Comparison of ENCODE assay signal across 9 cellular contexts in the genomic region with DNA sequence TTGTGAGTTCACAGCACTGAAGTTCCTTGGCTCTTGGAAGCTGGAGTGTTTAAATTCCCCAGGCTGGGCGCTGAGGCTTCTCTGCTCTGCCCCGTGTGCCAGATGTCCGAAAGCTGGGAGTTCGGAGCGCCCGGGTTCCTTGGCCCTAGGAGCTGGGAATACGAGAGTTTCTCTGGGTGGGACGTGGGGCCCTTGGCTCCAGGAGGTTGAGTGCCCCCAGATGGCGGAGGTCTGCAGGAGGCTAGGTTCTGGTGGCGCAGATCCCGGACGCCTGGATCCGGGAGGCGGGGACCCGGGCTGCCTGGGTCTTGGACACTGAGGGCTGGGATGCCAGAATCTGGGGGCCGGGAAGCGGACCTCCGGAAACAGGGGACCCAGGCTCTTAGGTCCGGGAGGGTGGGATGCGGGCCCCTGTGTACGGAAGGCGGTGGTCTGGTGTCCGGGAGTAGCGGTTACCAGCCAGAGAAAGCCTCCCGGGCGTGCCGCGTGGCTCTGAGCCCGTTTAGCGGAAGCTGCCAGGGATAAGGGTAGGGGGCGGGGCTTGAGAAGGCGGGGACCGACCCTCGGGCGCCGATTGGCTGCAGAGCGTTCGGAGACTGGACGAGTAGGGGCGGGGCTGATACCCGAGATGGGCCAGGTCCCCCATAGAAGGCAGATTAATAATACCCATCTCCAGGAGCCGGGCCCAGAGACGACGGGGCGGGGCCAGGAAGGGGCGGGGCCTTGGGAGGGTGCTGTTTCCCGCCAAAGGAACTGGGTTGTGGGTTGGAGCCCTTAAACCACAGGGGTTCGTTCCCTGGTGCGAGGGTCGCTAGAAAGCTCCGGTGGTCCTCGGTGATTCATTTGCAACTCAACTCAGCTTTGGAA. TPM values are rescaled to one million over a fixed set of nuclear protein-coding genes. Genes with fewer than 3 reads are reported as not detected.
DNase-seq lines count a peak whose midpoint lies in the region; ATAC-seq, FAIRE-seq and TF ChIP-seq lines count a peak whose summit lies in the region.
"Had no signal": no experiment of that assay in that cellular context is flagged by ENCODE, and none has a peak within 500 bp of the region (broad histone marks: within the 10 kb centered on the region; RNA-seq: fewer than 3 reads in every experiment).

TSS of gene SLC1A5 (minus strand) at position 494 of the 867 bp plus-strand sequence. CDS start 629 bp downstream, outside the sequence.

- H3K4me3 ChIP-seq in BLaER1 (peak within 1 kb of the TSS; percentile 89), HepG2 (replicated peaks in 1 of 3; ENCODE audit: insufficient read depth in 1 of 3, low read depth in 2 of 3, low read length in 3 of 3) (peak within 1 kb of the TSS; percentile 87 to 100 (median 98))

- H3K4me2 ChIP-seq in BLaER1 (peak within 1 kb of the TSS; percentile 92), HepG2 (ENCODE audit: low read depth, low read length) (peak within 1 kb of the TSS; percentile 99)

- TF ChIP-seq EP300 in HepG2 (IDR thresholded peaks at IDR 0.05; ENCODE audit: low read depth in 2 of 2, low read length in 2 of 2) (no peak), HepG2 (CRISPR knock-in tag; IDR thresholded peaks at IDR 0.05; ENCODE audit: borderline replicate concordance) (no peak)

- H3K9ac ChIP-seq in BLaER1 (peak within 1 kb of the TSS; percentile 99), HepG2 (ENCODE audit: insufficient read depth, low read depth, low read length) (peak within 1 kb of the TSS; percentile 95)

- H3K79me2 ChIP-seq in HepG2 (ENCODE audit: insufficient read depth, low read length), result peaks cover 50% of the 10 kb centered on the region

- intact Hi-C loops in dendritic cell treated with granulocyte-macrophage colony-stimulating factor and Interleukin-4, amounts not matched to agents 40 ng/mL and 50 ng/mL, for 4 days (cut with micrococcal nuclease), result loop anchor here (2.0 kb wide), 1 partner anchor 36 kb away; no protein-coding TSS in a partner anchor
- intact Hi-C loops in HepG2 (cut with micrococcal nuclease; ENCODE audit: unreplicated experiment), result no loop called here

- peak within 1 kb of the TSS; percentile 93 for H3K27ac Mint-ChIP-seq in activated CD4-positive, alpha-beta T cell treated with anti-CD3 and anti-CD28 coated beads, Interleukin-2, amount 10 ng/mL, durations not matched to agents 7 days and 5 days
- peak within 1 kb of the TSS; percentile 90 for H3K27ac Mint-ChIP-seq in dendritic cell treated with granulocyte-macrophage colony-stimulating factor and Interleukin-4, amounts not matched to agents 40 ng/mL and 50 ng/mL, for 4 days

- TF ChIP-seq CTCF in HepG2 (CRISPR knock-in tag; IDR thresholded peaks at IDR 0.05), result peak; percentile 35

- peak within 1 kb of the TSS; percentile 97 for H3K4me3 Mint-ChIP-seq in activated CD4-positive, alpha-beta T cell treated with anti-CD3 and anti-CD28 coated beads, Interleukin-2, amount 10 ng/mL, durations not matched to agents 7 days and 5 days
- H3K4me3 Mint-ChIP-seq in dendritic cell treated with granulocyte-macrophage colony-stimulating factor and Interleukin-4, amounts not matched to agents 40 ng/mL and 50 ng/mL, for 4 days, result peak within 1 kb of the TSS; percentile 85

- BruUV-seq in HepG2 (replicated peaks; lab: Mats Ljungman, UMichigan), result TSS peak; percentile 75

- DNase-seq in NCI-H748 treated with DMSO at 0.1 percent for 48 hours (lab: John Stamatoyannopoulos, UW) (peak; percentile 95), HepG2 (ENCODE audit: low spot score) (peak; percentile 92)
- peak; percentile 97 for DNase-seq in activated CD4-positive, alpha-beta T cell treated with anti-CD3 and anti-CD28 coated beads, Interleukin-2, amount 10 ng/mL, durations not matched to agents 7 days and 5 days
- DNase-seq in stimulated activated CD4-positive, alpha-beta T cell treated with anti-CD3 and anti-CD28 coated beads, Interleukin-2, amount 100 ng/mL, for 48 hours, result peak; percentile 99

- no peaks in the 10 kb centered on the region for H3K9me3 Mint-ChIP-seq in activated CD4-positive, alpha-beta T cell treated with anti-CD3 and anti-CD28 coated beads, Interleukin-2, amount 10 ng/mL, durations not matched to agents 7 days and 5 days
- no peaks in the 10 kb centered on the region for H3K9me3 Mint-ChIP-seq in dendritic cell treated with granulocyte-macrophage colony-stimulating factor and Interleukin-4, amounts not matched to agents 40 ng/mL and 50 ng/mL, for 4 days

- peaks cover 50% of the 10 kb centered on the region for H4K20me1 ChIP-seq in BLaER1
- peaks cover 15% of the 10 kb centered on the region for H4K20me1 ChIP-seq in HepG2 (ENCODE audit: insufficient read depth, low read length)

- H3K36me3 ChIP-seq in BLaER1 (peaks cover 30% of the 10 kb centered on the region), HepG2 (replicated peaks in 1 of 2; ENCODE audit: control insufficient read depth in 1 of 2, insufficient read depth in 2 of 2, low read length in 2 of 2) (peaks cover 6 to 11% of the 10 kb centered on the region in 2 experiments)

- peak; percentile 60 for FAIRE-seq in HepG2 (lab: Jason Lieb, UNC)
- FAIRE-seq: endometrium had no signal

- H3K27ac ChIP-seq in BLaER1 (peak within 1 kb of the TSS; percentile 95), HepG2 (ENCODE audit: extremely low read length, insufficient read depth, low read length) (peak within 1 kb of the TSS; percentile 82)

- ATAC-seq in GM19351 (IDR thresholded peaks at IDR 0.05; ENCODE audit: unreplicated experiment), result peak; percentile 65
- ATAC-seq in HG03565 (IDR thresholded peaks at IDR 0.05; ENCODE audit: unreplicated experiment), result peak; percentile 43
- peak; percentile 71 for ATAC-seq in HepG2

- peaks cover 27% of the 10 kb centered on the region for H3K36me3 Mint-ChIP-seq in activated CD4-positive, alpha-beta T cell treated with anti-CD3 and anti-CD28 coated beads, Interleukin-2, amount 10 ng/mL, durations not matched to agents 7 days and 5 days (ENCODE audit: low read depth)
- peaks cover 41% of the 10 kb centered on the region for H3K36me3 Mint-ChIP-seq in dendritic cell treated with granulocyte-macrophage colony-stimulating factor and Interleukin-4, amounts not matched to agents 40 ng/mL and 50 ng/mL, for 4 days (ENCODE audit: low read depth)

- H3K4me1 ChIP-seq in BLaER1 (peaks cover 69% of the 10 kb centered on the region), HepG2 (ENCODE audit: insufficient read depth, low read length) (peaks cover 52% of the 10 kb centered on the region)

- H3K27me3 ChIP-seq in BLaER1 (no peaks in the 10 kb centered on the region), HepG2 (ENCODE audit: control insufficient read depth in 1 of 2, insufficient read depth in 2 of 2, low read length in 2 of 2) (no peaks in the 10 kb centered on the region; a peak in 1 of 5 replicates)

- H3K9me3 ChIP-seq in BLaER1 (no peaks in the 10 kb centered on the region), HepG2 (ENCODE audit: low read length) (no peaks in the 10 kb centered on the region)

- TF ChIP-seq POLR2A in HepG2 (IDR thresholded peaks at IDR 0.05; ENCODE audit: insufficient read depth in 1 of 2, low read depth in 2 of 2, low read length in 2 of 2), result peak; percentile 99 to 100

- whole genome bisulfite sequencing in HepG2 (ENCODE audit: low lambda C conversion rate), result 7% methylated on average over 11 of the region's 52 CpGs

- no peak within 1 kb of the TSS for H2AFZ ChIP-seq in HepG2 (ENCODE audit: low read length)

- peak; percentile 52; the same call in 1 of the 2 replicates for TF ChIP-seq RAD21 in HepG2 (CRISPR knock-in tag; IDR thresholded peaks at IDR 0.05)

- POLR2A ChIA-PET in activated CD4-positive, alpha-beta T cell treated with anti-CD3 and anti-CD28 coated beads, Interleukin-2, amount 10 ng/mL, durations not matched to agents 7 days and 5 days (lab: Charles Lee), result interaction anchor here (0.6 to 0.7 kb wide), 3 partner anchors 65 to 925 kb away, joined by 3 to 9 read pairs (median 4); no protein-coding TSS in a partner anchor
- POLR2A ChIA-PET in HepG2 (lab: Yijun Ruan, JAX), result interaction anchor here (0.6 to 5.9 kb wide), 32 partner anchors 9 to 1071 kb away, joined by 3 to 66 read pairs (median 5); partner anchors contain the start of genes AP2S1, ARHGAP35, CALM3 and CCDC9

- in situ Hi-C loops in HepG2 (cut with HindIII; ENCODE audit: extremely low pct_ligation_motif_present, low pct_unique_long_range_greater_than_20kb), result no loop called here

- no peaks in the 10 kb centered on the region for H3K27me3 Mint-ChIP-seq in activated CD4-positive, alpha-beta T cell treated with anti-CD3 and anti-CD28 coated beads, Interleukin-2, amount 10 ng/mL, durations not matched to agents 7 days and 5 days
- H3K27me3 Mint-ChIP-seq in dendritic cell treated with granulocyte-macrophage colony-stimulating factor and Interleukin-4, amounts not matched to agents 40 ng/mL and 50 ng/mL, for 4 days, result peaks cover 7% of the 10 kb centered on the region

- CTCF ChIA-PET in activated CD4-positive, alpha-beta T cell treated with anti-CD3 and anti-CD28 coated beads, Interleukin-2, amount 10 ng/mL, durations not matched to agents 7 days and 5 days (lab: Charles Lee), result interaction anchor here (0.6 to 2.2 kb wide), 10 partner anchors 8 to 492 kb away, joined by 3 to 9 read pairs (median 5); no protein-coding TSS in a partner anchor
- CTCF ChIA-PET in HepG2 (lab: Yijun Ruan, JAX; ENCODE audit: low intra/inter-chr PET ratio, low total read pairs), result no interaction called here

- H3K4me1 Mint-ChIP-seq in activated CD4-positive, alpha-beta T cell treated with anti-CD3 and anti-CD28 coated beads, Interleukin-2, amount 10 ng/mL, durations not matched to agents 7 days and 5 days, result peaks cover 65% of the 10 kb centered on the region
- peaks cover 42% of the 10 kb centered on the region for H3K4me1 Mint-ChIP-seq in dendritic cell treated with granulocyte-macrophage colony-stimulating factor and Interleukin-4, amounts not matched to agents 40 ng/mL and 50 ng/mL, for 4 days (ENCODE audit: low read depth)

RNA-seq across cellular contexts. Expression of gene SLC1A5, which starts in this region (rescaled TPM):
- total RNA-seq in activated CD4-positive, alpha-beta T cell treated with anti-CD3 and anti-CD28 coated beads, Interleukin-2, amount 10 ng/mL, durations not matched to agents 7 days and 5 days, result 100 to 1,000 TPM; 104 to 108 TPM
- total RNA-seq in HepG2 (2016; rRNA removed; fragmentation: Illumina TruSeq; extraction: Trizol), result 62.9 and 120 TPM in 2 replicates
- 32.1 and 33.8 TPM in 2 replicates for total RNA-seq in HepG2 (2016; cell fraction: cytosol; rRNA removed; fragmentation: Illumina TruSeq; extraction: Trizol; ENCODE audit: low read depth)
- total RNA-seq in HepG2 (2016; cell fraction: insoluble cytoplasmic fraction; rRNA removed; fragmentation: Illumina TruSeq; extraction: Trizol), result 60.0 and 120 TPM in 2 replicates
- total RNA-seq in HepG2 (2016; cell fraction: membrane; rRNA removed; fragmentation: Illumina TruSeq; extraction: Trizol), result 66.6 and 68.6 TPM in 2 replicates
- 104 and 128 TPM in 2 replicates for total RNA-seq in HepG2 (2016; cell fraction: nucleus; rRNA removed; fragmentation: Illumina TruSeq; extraction: Trizol)
- 159 and 209 TPM in 2 replicates for polyA plus RNA-seq in HepG2 (2011; rRNA removed)
- 144 and 165 TPM in 2 replicates for polyA plus RNA-seq in HepG2 (2011; cell fraction: cytosol; rRNA removed)
- 113 and 131 TPM in 2 replicates for polyA plus RNA-seq in HepG2 (2011; cell fraction: nucleus; rRNA removed)
- 119 and 235 TPM in 2 replicates for polyA plus RNA-seq in HepG2 (2012)
- polyA plus RNA-seq in HepG2 (2016; cell fraction: cytosol; fragmentation: Illumina TruSeq; extraction: Trizol; ENCODE audit: low read depth), result 34.6 and 34.8 TPM in 2 replicates
- 74.0 and 78.9 TPM in 2 replicates for polyA plus RNA-seq in HepG2 (2016; cell fraction: insoluble cytoplasmic fraction; fragmentation: Illumina TruSeq; extraction: Trizol; ENCODE audit: low read depth)
- 51.1 and 55.4 TPM in 2 replicates for polyA plus RNA-seq in HepG2 (2016; cell fraction: membrane; fragmentation: Illumina TruSeq; extraction: Trizol; ENCODE audit: low read depth)
- polyA plus RNA-seq in HepG2 (2016; cell fraction: nucleus; fragmentation: Illumina TruSeq; extraction: Trizol; ENCODE audit: insufficient read depth, low read depth), result 197 and 219 TPM in 2 replicates
- polyA minus RNA-seq in HepG2 (2011; rRNA and poly(A)+ RNA removed; ENCODE audit: low replicate concordance), result 282 and 502 TPM in 2 replicates
- polyA minus RNA-seq in HepG2 (2011; cell fraction: cytosol; rRNA and poly(A)+ RNA removed), result 101 and 104 TPM in 2 replicates
- polyA minus RNA-seq in HepG2 (2011; cell fraction: nucleus; rRNA and poly(A)+ RNA removed), result 52.3 and 68.3 TPM in 2 replicates

Comparison
In these comparisons a context has a peak if more than half of its experiments do, and no peak if none do; other contexts are left out.
1. Peak in every context shown above with its lines: DNase-seq, ATAC-seq, H3K4me3 ChIP-seq and H3K27ac ChIP-seq.